In the genomic region with DNA sequence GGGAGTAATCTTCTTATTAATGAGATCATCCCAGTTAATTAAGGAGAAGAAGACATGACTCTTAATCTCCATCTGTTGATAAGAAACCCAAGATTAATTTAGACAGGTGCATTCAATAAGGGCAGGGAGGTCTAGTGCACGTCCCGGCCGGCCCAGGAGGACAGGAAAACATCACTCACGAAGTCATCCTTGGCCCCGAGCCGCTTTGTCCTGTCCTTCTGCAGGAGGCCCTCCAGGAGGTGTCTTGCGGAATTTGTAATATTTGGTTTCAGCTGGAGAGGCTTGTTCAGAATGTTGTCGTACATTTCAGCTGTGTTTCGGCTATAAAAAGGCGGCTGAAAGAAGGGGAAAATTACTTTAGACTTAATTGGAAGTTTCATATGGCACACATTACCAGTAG, we compare ENCODE assay signal across 11 cellular contexts.
DNase-seq lines count a peak whose midpoint lies in the region; TF ChIP-seq lines count a peak whose summit lies in the region.
"Had no signal": no experiment of that assay in that cellular context is flagged by ENCODE, and none has a peak within 500 bp of the region (broad histone marks: within the 10 kb centered on the region; RNA-seq: fewer than 3 reads in every experiment).

No MANE protein-coding gene starts in this region.

- CTCF ChIA-PET in A673 (lab: Charles Lee) (no interaction called here), GM10248 (lab: Yijun Ruan, JAX) (interaction anchor here (0.9 to 2.1 kb wide), 5 partner anchors 15 to 770 kb away, joined by 3 to 21 read pairs (median 6); no protein-coding TSS in a partner anchor)

- H3K9me3 ChIP-seq in A673 (ENCODE audit: low read depth, low read length, poor library complexity, severe bottlenecking) = no peaks in the 10 kb centered on the region
- no peaks in the 10 kb centered on the region for H3K9me3 ChIP-seq in mucosa of rectum (ENCODE audit: control insufficient read depth in 2 of 2, low read length in 2 of 2)

- H3K9ac ChIP-seq in mucosa of rectum (ENCODE audit: low read depth in 1 of 2, low read length in 2 of 2) = peak overlapping the region in 1 of 2 donors; percentile 1

- DNase-seq in A673 (ENCODE audit: low spot score) = peak; percentile 69
- DNase-seq in M059J (ENCODE audit: low read depth) = peak; percentile 19
- peak; percentile 75 for DNase-seq in choroid plexus epithelial cell (ENCODE audit: low read depth)
- no peak for DNase-seq in erythroblast (lab: John Stamatoyannopoulos, UW)
- DNase-seq in GM10248 (ENCODE audit: extremely low spot score) = no peak
- no peak for DNase-seq in posterior vena cava (ENCODE audit: low spot score)
- DNase-seq in NCI-H2029 (lab: John Stamatoyannopoulos, UW) = no peak
- DNase-seq: activated naive CD4-positive, alpha-beta T cell treated with anti-CD3 and anti-CD28 coated beads, Interleukin-2, amount 50 U/mL, for 16 hours; immature natural killer cell; SW 1271 had no signal

- peak; percentile 24; the same call in 1 of the 2 replicates for TF ChIP-seq CTCF in A673 (conservative IDR thresholded peaks at IDR 0.05; ENCODE audit: low read depth, low read length)
- TF ChIP-seq CTCF in choroid plexus epithelial cell (conservative IDR thresholded peaks at IDR 0.05; ENCODE audit: low read depth, low read length) = peak; percentile 38
- no peak for TF ChIP-seq CTCF in GM10248 (IDR thresholded peaks at IDR 0.05; ENCODE audit: control extremely low read depth, extremely low read depth, low read depth, missing control alignments)

- no peak for TF ChIP-seq POLR2A in erythroblast (IDR thresholded peaks at IDR 0.05; ENCODE audit: low read length)

- H3K36me3 ChIP-seq in A673 (ENCODE audit: insufficient read depth, low read length, poor library complexity, severe bottlenecking) (peaks cover 48% of the 10 kb centered on the region), mucosa of rectum (ENCODE audit: control insufficient read depth in 2 of 2, insufficient read depth in 2 of 2, low read length in 2 of 2) (peaks cover 41 to 54% of the 10 kb centered on the region in 2 donors)

- no TSS peak for BruUV-seq in A673 (replicated peaks; lab: Mats Ljungman, UMichigan)

- H3K27me3 ChIP-seq in A673 (replicated peaks; ENCODE audit: insufficient read depth, low read depth, low read length, poor library complexity) (no peaks in the 10 kb centered on the region), mucosa of rectum (ENCODE audit: control insufficient read depth in 2 of 2, insufficient read depth in 2 of 2, low read length in 2 of 2) (no peaks in the 10 kb centered on the region)

- peaks cover 33% of the 10 kb centered on the region for H3K4me1 ChIP-seq in A673 (ENCODE audit: insufficient read depth, low read length, poor library complexity, severe bottlenecking)
- H3K4me1 ChIP-seq in mucosa of rectum (ENCODE audit: control insufficient read depth in 2 of 2, insufficient read depth in 2 of 2, low read length in 2 of 2) = peaks cover 6 to 13% of the 10 kb centered on the region in 2 donors

- no peak overlapping the region for H3K27ac ChIP-seq in A673 (ENCODE audit: low read depth, low read length, poor library complexity, severe bottlenecking)
- peak overlapping the region in 1 of 2 donors; percentile 25 for H3K27ac ChIP-seq in mucosa of rectum (ENCODE audit: low read depth in 2 of 2, low read length in 2 of 2)

- POLR2A ChIA-PET in A673 (lab: Charles Lee; ENCODE audit: low non-redundant PET) (no interaction called here), GM10248 (lab: Yijun Ruan, JAX) (no interaction called here)

- intact Hi-C loops in A673 (cut with micrococcal nuclease; ENCODE audit: unreplicated experiment) = loop anchor here (5.0 to 10.0 kb wide), 2 partner anchors 504 to 771 kb away; no protein-coding TSS in a partner anchor
- intact Hi-C loops in posterior vena cava (cut with DNase I) = loop anchor here in 1 of 2 donors (5.0 to 10.0 kb wide), 2 partner anchors 474 to 651 kb away; no protein-coding TSS in a partner anchor

- H3K4me3 ChIP-seq in A673 (ENCODE audit: low read depth, low read length, poor library complexity, severe bottlenecking) (peak overlapping the region; percentile 20), choroid plexus epithelial cell (ENCODE audit: low read depth, low read length) (peak overlapping the region; percentile 73), mucosa of rectum (ENCODE audit: low read length in 2 of 2) (peak overlapping the region; percentile 28 to 43)

Comparison
In these comparisons a context has a peak if more than half of its experiments do, and no peak if none do; other contexts are left out.
1. DNase-seq: peak in A673 (single experiment), M059J (single experiment) and choroid plexus epithelial cell (single experiment); none in erythroblast (0 of 2), GM10248 (single experiment), posterior vena cava (single experiment) and NCI-H2029 (single experiment).
2. H3K4me3 ChIP-seq: peak in every context shown above with its lines; median percentile 73 in choroid plexus epithelial cell; 36 in mucosa of rectum; 20 in A673.